Comparison of ENCODE assay signal across 8 cellular contexts in the genomic region with DNA sequence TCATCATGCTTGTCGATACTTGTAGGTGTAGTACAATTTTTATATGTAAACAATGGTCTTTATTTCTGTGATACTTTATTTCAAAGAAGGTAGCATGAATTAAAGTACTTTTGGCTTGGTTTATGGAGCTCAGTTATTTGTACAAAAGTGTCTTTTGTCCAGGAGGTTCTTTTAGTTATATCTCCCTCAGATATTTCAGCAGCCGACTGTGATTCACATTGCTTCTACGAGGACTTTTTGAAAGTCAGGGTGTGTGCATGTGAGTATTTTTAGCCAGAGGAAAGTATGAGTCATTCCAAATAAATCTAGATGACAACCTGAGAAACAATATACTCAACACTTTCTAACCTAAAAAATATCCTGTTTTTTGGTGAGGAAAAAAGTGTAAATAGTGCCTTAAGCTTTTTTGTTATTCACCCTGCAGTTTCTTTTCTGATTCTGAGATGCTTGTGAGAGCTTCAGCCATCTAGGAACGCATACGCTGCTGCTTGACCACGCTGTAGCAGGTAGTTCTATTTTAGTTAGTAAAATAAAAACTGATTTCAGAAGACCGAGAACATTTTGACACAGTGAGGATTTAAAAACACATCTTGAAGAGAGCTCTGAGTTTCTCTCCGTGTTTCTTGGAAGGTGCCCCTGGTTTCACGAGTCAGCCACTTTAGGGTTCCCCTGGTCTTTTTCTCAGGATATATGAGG. TPM values are rescaled to one million over a fixed set of nuclear protein-coding genes. Genes with fewer than 3 reads are reported as not detected.
DNase-seq lines count a peak whose midpoint lies in the region; ATAC-seq and TF ChIP-seq lines count a peak whose summit lies in the region.

No MANE protein-coding gene starts in this region.

- H3K27ac Mint-ChIP-seq in central memory CD8-positive, alpha-beta T cell (ENCODE audit: low read depth): peak overlapping the region; percentile 70
- H3K27ac Mint-ChIP-seq in type B pancreatic cell: peak overlapping the region; percentile 99

- intact Hi-C loops in PC-9 (cut with micrococcal nuclease; ENCODE audit: unreplicated experiment) (loop anchor here (1.0 to 10.0 kb wide), 8 partner anchors 14 to 623 kb away; a partner anchor contains a TSS), right lobe of liver (cut with DNase I) (no loop called here)

- H4K20me1 ChIP-seq in PC-9 (ENCODE audit: insufficient read depth): no peaks in the 10 kb centered on the region

- DNase-seq in activated naive CD4-positive, alpha-beta T cell treated with Interleukin-2 at 50 U/mL for 16 hours: peak; percentile 13
- no peak for DNase-seq in activated naive CD4-positive, alpha-beta T cell treated with anti-CD3 and anti-CD28 coated beads, Interleukin-2, amount 50 U/mL, for 16 hours
- peak; percentile 58 to 93 for DNase-seq in PC-9
- no peak for DNase-seq in central memory CD8-positive, alpha-beta T cell (ENCODE audit: low spot score in 2 of 2)
- no peak for DNase-seq in right lobe of liver
- DNase-seq in type B pancreatic cell (ENCODE audit: extremely low spot score, unreplicated experiment): no peak
- DNase-seq in HuH-7 (ENCODE audit: low spot score): no peak

- peak overlapping the region; percentile 57 for H3K4me3 Mint-ChIP-seq in central memory CD8-positive, alpha-beta T cell
- H3K4me3 Mint-ChIP-seq in type B pancreatic cell: peak overlapping the region; percentile 78

- H3K9me2 ChIP-seq in PC-9 (ENCODE audit: insufficient read depth): no peaks in the 10 kb centered on the region

- H3K36me3 Mint-ChIP-seq in central memory CD8-positive, alpha-beta T cell (ENCODE audit: insufficient read depth): peaks cover 21% of the 10 kb centered on the region
- H3K36me3 Mint-ChIP-seq in type B pancreatic cell: peaks cover 8% of the 10 kb centered on the region

- no peaks in the 10 kb centered on the region for H3K9me3 Mint-ChIP-seq in central memory CD8-positive, alpha-beta T cell
- H3K9me3 Mint-ChIP-seq in type B pancreatic cell: no peaks in the 10 kb centered on the region

- TF ChIP-seq POLR2A in right lobe of liver (IDR thresholded peaks at IDR 0.05): peak; percentile 37

- peak overlapping the region; percentile 46; the same call in 1 of the 2 replicates for H3K4me3 ChIP-seq in PC-9
- H3K4me3 ChIP-seq in right lobe of liver: no peak overlapping the region

- peaks cover 88% of the 10 kb centered on the region for H3K79me2 ChIP-seq in PC-9 (ENCODE audit: low read depth)

- no peak for TF ChIP-seq CTCF in PC-9 (conservative IDR thresholded peaks at IDR 0.05)
- TF ChIP-seq CTCF in right lobe of liver (IDR thresholded peaks at IDR 0.05): no peak
- TF ChIP-seq CTCF in type B pancreatic cell (conservative IDR thresholded peaks at IDR 0.05): no peak

- peak; percentile 62 for ATAC-seq in HG02852 (IDR thresholded peaks at IDR 0.05; ENCODE audit: unreplicated experiment)
- ATAC-seq in central memory CD8-positive, alpha-beta T cell (replicated peaks; ENCODE audit: extremely low read depth, poor library complexity, severe bottlenecking): peak; percentile 30
- peak; percentile 54 to 83 (median 55) for ATAC-seq in right lobe of liver

- H3K36me3 ChIP-seq in PC-9 (ENCODE audit: low read depth): peaks cover 9% of the 10 kb centered on the region
- no peaks in the 10 kb centered on the region for H3K36me3 ChIP-seq in right lobe of liver

- peaks cover 57% of the 10 kb centered on the region for H3K4me1 ChIP-seq in PC-9 (replicated peaks; ENCODE audit: insufficient read depth)
- H3K4me1 ChIP-seq in right lobe of liver: peaks cover 0 to 11% (median 0%) of the 10 kb centered on the region in 4 donors

- CTCF ChIA-PET in PC-9 (lab: Charles Lee): interaction anchor here (0.6 to 0.7 kb wide), 4 partner anchors 12 to 234 kb away, joined by 3 to 7 read pairs (median 4); no protein-coding TSS in a partner anchor

- peak overlapping the region; percentile 82 for H3K4me2 ChIP-seq in PC-9

- H3K4me1 Mint-ChIP-seq in central memory CD8-positive, alpha-beta T cell: peaks cover 38% of the 10 kb centered on the region
- peaks cover 36% of the 10 kb centered on the region for H3K4me1 Mint-ChIP-seq in type B pancreatic cell (ENCODE audit: unreplicated experiment)

- WGBS in right lobe of liver (ENCODE audit: insufficient coverage, low coverage, low lambda C conversion rate, missing lambda C conversion rate): 39% methylated on average over 9 of the region's 9 CpGs

- H3K27ac ChIP-seq in PC-9 (peak overlapping the region; percentile 97), right lobe of liver (peak overlapping the region; percentile 58 to 87 (median 66))

- H3K9me3 ChIP-seq in PC-9 (ENCODE audit: insufficient read depth, low read depth) (no peaks in the 10 kb centered on the region), right lobe of liver (no peaks in the 10 kb centered on the region)

- H3F3A ChIP-seq in PC-9 (ENCODE audit: insufficient read depth, low read depth): peaks cover 51% of the 10 kb centered on the region

- H2AFZ ChIP-seq in PC-9: no peak overlapping the region

- no peaks in the 10 kb centered on the region for H3K27me3 Mint-ChIP-seq in central memory CD8-positive, alpha-beta T cell
- H3K27me3 Mint-ChIP-seq in type B pancreatic cell: no peaks in the 10 kb centered on the region

- POLR2A ChIA-PET in PC-9 (lab: Charles Lee; ENCODE audit: unreplicated experiment): interaction anchor here (0.6 to 3.2 kb wide), 11 partner anchors 11 to 623 kb away, joined by 3 to 50 read pairs (median 4); a partner anchor contains a TSS

- H3K27me3 ChIP-seq in PC-9 (ENCODE audit: insufficient read depth, low read depth) (no peaks in the 10 kb centered on the region), right lobe of liver (no peaks in the 10 kb centered on the region)

- no TSS peak for BruUV-seq in PC-9 (replicated peaks; lab: Mats Ljungman, UMichigan)

RNA-seq across cellular contexts. Expression of a gene that starts 0.5 kb away (rescaled TPM):
- total RNA-seq in PC-9 (2021) (245 and 272 TPM in 2 replicates), right lobe of liver (10 to 100 TPM; 33.4 to 54.0 (median 48.7) TPM), type B pancreatic cell (ENCODE audit: low replicate concordance) (121 and 146 TPM in 2 replicates)

RNA-seq across cellular contexts. Expression of a gene that starts 44.6 kb away (rescaled TPM):
- total RNA-seq in PC-9 (2021) (120 and 166 TPM in 2 replicates), right lobe of liver (10 to 100 TPM; 15.6 to 38.3 (median 28.3) TPM), type B pancreatic cell (ENCODE audit: low replicate concordance) (46.3 and 50.0 TPM in 2 replicates)

Comparison
In these comparisons a context has a peak if more than half of its experiments do, and no peak if none do; other contexts are left out.
1. DNase-seq: peak in activated naive CD4-positive, alpha-beta T cell treated with Interleukin-2 at 50 U/mL for 16 hours (single experiment) and PC-9 (2 of 2); none in activated naive CD4-positive, alpha-beta T cell treated with anti-CD3 and anti-CD28 coated beads, Interleukin-2, amount 50 U/mL, for 16 hours (single experiment), central memory CD8-positive, alpha-beta T cell (0 of 2), right lobe of liver (0 of 3), type B pancreatic cell (single experiment) and HuH-7 (single experiment).
2. Peak in every context shown above with its lines, with median percentiles within 50 percentile points of each other: ATAC-seq.